In genomic region chr10:17454181-17454800, GRCh38 we compare ENCODE assay signal across 8 cellular contexts. TPM values are rescaled to one million over a fixed set of nuclear protein-coding genes. Genes with fewer than 3 reads are reported as not detected.
DNase-seq lines count a peak whose midpoint lies in the region; ATAC-seq and TF ChIP-seq lines count a peak whose summit lies in the region.

ST8SIA6 (minus strand) TSS chr10:17454595; CDS start chr10:17454255, 340 bp downstream.

- peak; percentile 62 for ATAC-seq in GM19395 (IDR thresholded peaks at IDR 0.05; ENCODE audit: unreplicated experiment)
- peak; percentile 93 for ATAC-seq in IMR-90 (ENCODE audit: low read depth)
- peak; percentile 78 for ATAC-seq in esophagus mucosa
- peak; percentile 73 to 75 for ATAC-seq in naive thymus-derived CD8-positive, alpha-beta T cell

- H3K4me3 ChIP-seq in IMR-90 (ENCODE audit: insufficient read depth, low read depth, low read length) (peak within 1 kb of the TSS; percentile 52), thymus (ENCODE audit: low read length) (peak within 1 kb of the TSS; percentile 34)

- H3K9me3 Mint-ChIP-seq in naive thymus-derived CD8-positive, alpha-beta T cell: peaks cover 0 to 7% (median 4%) of the 10 kb centered on the region in 9 donors

- H3K9me3 ChIP-seq in IMR-90 (ENCODE audit: control insufficient read depth, insufficient read depth, low read length) (peaks cover 15% of the 10 kb centered on the region), thymus (ENCODE audit: control insufficient read depth) (no peaks in the 10 kb centered on the region)

- H3K27ac ChIP-seq in IMR-90 (ENCODE audit: insufficient read depth, low read length): no peak within 1 kb of the TSS
- no peak within 1 kb of the TSS for H3K27ac ChIP-seq in thymus (ENCODE audit: low read depth)

- H2BK15ac ChIP-seq in IMR-90 (ENCODE audit: low read depth, low read length): no peak within 1 kb of the TSS

- no peak within 1 kb of the TSS for H4K5ac ChIP-seq in IMR-90 (ENCODE audit: low read depth, low read length)

- no peak for TF ChIP-seq POLR2A in IMR-90 (IDR thresholded peaks at IDR 0.05; ENCODE audit: low read depth, low read length)

- DNase-seq in AG20443 (ENCODE audit: low spot score): peak; percentile 92
- peak; percentile 47 for DNase-seq in IMR-90
- peak; percentile 54 for DNase-seq in activated CD8-positive, alpha-beta memory T cell treated with anti-CD3 and anti-CD28 coated beads, Interleukin-2, amount 50 U/mL, for 4 hours
- peak in 9 of 10 donors; percentile 15 to 54 (median 40) for DNase-seq in naive thymus-derived CD8-positive, alpha-beta T cell
- no peak for DNase-seq in NCI-H524 treated with DMSO at 0.1 percent for 48 hours (lab: John Stamatoyannopoulos, UW)

- H2AFZ ChIP-seq in IMR-90 (replicated peaks; ENCODE audit: low read length, poor library complexity): peak within 1 kb of the TSS; percentile 92

- intact Hi-C loops in IMR-90 (cut with micrococcal nuclease): loop anchor here (5.0 kb wide), 1 partner anchor 143 kb away; no protein-coding TSS in a partner anchor

- WGBS in IMR-90 (ENCODE audit: extremely low coverage in 2 of 2, insufficient read length in 1 of 2), 2 experiments: 2% methylated on average over 41 of the region's 82 CpGs; no CpG with 5 or more reads in 1 of the 2 experiments
- WGBS in thymus: under 1% methylated on average over 81 of the region's 82 CpGs

- H3K4me1 Mint-ChIP-seq in naive thymus-derived CD8-positive, alpha-beta T cell: peaks cover 5 to 24% (median 19%) of the 10 kb centered on the region in 4 donors

- H3K18ac ChIP-seq in IMR-90 (ENCODE audit: low read depth, low read length): no peak within 1 kb of the TSS

- no peaks in the 10 kb centered on the region for H3K9me1 ChIP-seq in IMR-90 (ENCODE audit: insufficient read depth, low read length)

- H3K4me2 ChIP-seq in IMR-90 (ENCODE audit: low read depth, low read length): peak within 1 kb of the TSS; percentile 88

- H3K36me3 Mint-ChIP-seq in naive thymus-derived CD8-positive, alpha-beta T cell: peaks cover 0 to 9% (median 8%) of the 10 kb centered on the region in 3 donors

- H4K91ac ChIP-seq in IMR-90 (ENCODE audit: insufficient read depth, low read depth, low read length): no peak within 1 kb of the TSS

- H2BK120ac ChIP-seq in IMR-90 (ENCODE audit: low read depth, low read length): no peak within 1 kb of the TSS

- H2BK20ac ChIP-seq in IMR-90 (ENCODE audit: low read depth, low read length): no peak within 1 kb of the TSS

- POLR2A ChIA-PET in IMR-90 (lab: Charles Lee; ENCODE audit: unreplicated experiment): interaction anchor here (0.6 kb wide), 1 partner anchor 37 kb away, joined by 8 read pairs; no protein-coding TSS in a partner anchor
- POLR2A ChIA-PET in naive thymus-derived CD8-positive, alpha-beta T cell (lab: Charles Lee): no interaction called here

- peak within 1 kb of the TSS in 5 of 10 donors; percentile 31 to 91 (median 73) for H3K27ac Mint-ChIP-seq in naive thymus-derived CD8-positive, alpha-beta T cell

- no peak within 1 kb of the TSS for H2AK5ac ChIP-seq in IMR-90 (ENCODE audit: low read depth, low read length)

- H4K20me1 ChIP-seq in IMR-90 (ENCODE audit: insufficient read depth, low read length): no peaks in the 10 kb centered on the region

- H3K79me1 ChIP-seq in IMR-90 (ENCODE audit: low read depth in 1 of 2, low read length in 2 of 2): no peaks in the 10 kb centered on the region

- dilution Hi-C loops in IMR-90 (cut with HindIII; ENCODE audit: low sequenced_read_pairs, unreplicated experiment): no loop called here

- TF ChIP-seq CTCF in IMR-90 (conservative IDR thresholded peaks at IDR 0.05; ENCODE audit: low read depth, low read length): no peak

- H3K23ac ChIP-seq in IMR-90 (ENCODE audit: low read depth, low read length): 0 out of 2 replicates have a peak within 1 kb of the TSS, but pooled peaks have one; percentile 1

- H2BK5ac ChIP-seq in IMR-90 (ENCODE audit: low read depth, low read length, poor library complexity, severe bottlenecking): no peak within 1 kb of the TSS

- H3K27me3 ChIP-seq in IMR-90 (ENCODE audit: control insufficient read depth, insufficient read depth, low read length) (peaks cover 10% of the 10 kb centered on the region; the same call in 1 of the 2 replicates), thymus (ENCODE audit: control insufficient read depth, insufficient read depth) (peaks cover 35% of the 10 kb centered on the region)

- CTCF ChIA-PET in IMR-90 (lab: Yijun Ruan, JAX): no interaction called here

- H3K27me3 Mint-ChIP-seq in naive thymus-derived CD8-positive, alpha-beta T cell: peaks cover 8 to 33% (median 22%) of the 10 kb centered on the region in 5 donors

- in situ Hi-C loops in IMR-90 (cut with MboI; ENCODE audit: low sequenced_read_pairs): no loop called here

- TF ChIP-seq RAD21 in IMR-90 (IDR thresholded peaks at IDR 0.05; ENCODE audit: low read length): no peak; the same call in 1 of the 2 replicates

- no peak within 1 kb of the TSS for H3K14ac ChIP-seq in IMR-90 (replicated peaks; ENCODE audit: low read depth, low read length)

- BruUV-seq in IMR-90 (replicated peaks; lab: Mats Ljungman, UMichigan): no TSS peak

- H3K4me3 Mint-ChIP-seq in naive thymus-derived CD8-positive, alpha-beta T cell: peak within 1 kb of the TSS; percentile 81 to 91 (median 85)

- H3K36me3 ChIP-seq in IMR-90 (ENCODE audit: control insufficient read depth, insufficient read depth, low read length) (no peaks in the 10 kb centered on the region), thymus (ENCODE audit: control insufficient read depth, insufficient read depth) (no peaks in the 10 kb centered on the region)

- H3K56ac ChIP-seq in IMR-90 (ENCODE audit: extremely low read depth, insufficient read depth, low read length): no peak within 1 kb of the TSS

- H3K4me1 ChIP-seq in IMR-90 (ENCODE audit: control insufficient read depth, insufficient read depth, low read length): peaks cover 2% of the 10 kb centered on the region; the same call in 1 of the 2 replicates
- no peaks in the 10 kb centered on the region for H3K4me1 ChIP-seq in thymus (ENCODE audit: control insufficient read depth, insufficient read depth, low read length)

- peak within 1 kb of the TSS; percentile 12 for H2AK9ac ChIP-seq in IMR-90 (replicated peaks; ENCODE audit: low read depth, low read length, poor library complexity)

- H3K9ac ChIP-seq in IMR-90 (ENCODE audit: low read depth, low read length): no peak within 1 kb of the TSS

- H4K8ac ChIP-seq in IMR-90 (ENCODE audit: low read depth in 2 of 2, low read length in 2 of 2): no peak within 1 kb of the TSS

- H3K4ac ChIP-seq in IMR-90 (ENCODE audit: low read depth, low read length): no peak within 1 kb of the TSS

TF ChIP-seq in IMR-90, 13 proteins besides CTCF, POLR2A, EP300 and RAD21:
- TF ChIP-seq RCOR1 (IDR thresholded peaks at IDR 0.05; ENCODE audit: insufficient replicate concordance, low read length) (no peak), CHD1 (IDR thresholded peaks at IDR 0.05; ENCODE audit: low read depth, low read length) (no peak)

RNA-seq across cellular contexts. Expression of gene ST8SIA6, which starts in this region (rescaled TPM):
- total RNA-seq in IMR-90 (2012; rRNA removed): 0.18 and 0.56 TPM in 2 replicates
- 0.10 and 0.17 TPM in 2 replicates for polyA plus RNA-seq in IMR-90 (2012; rRNA removed)
- polyA plus RNA-seq in IMR-90 (2012; cell fraction: cytosol; rRNA removed): 0.03 and 0.05 TPM in 2 replicates
- polyA plus RNA-seq in IMR-90 (2012; cell fraction: nucleus; rRNA removed; ENCODE audit: low replicate concordance): 0.05 TPM in 1 of 2 replicates, not detected in the other
- total RNA-seq in esophagus mucosa: 1.6 TPM
- total RNA-seq in naive thymus-derived CD8-positive, alpha-beta T cell: under 1 TPM in 1 of 2 experiments, not detected in 1; 0.33 TPM
- polyA plus RNA-seq in naive thymus-derived CD8-positive, alpha-beta T cell: 1 to 10 TPM in 1 of 3 donors, not detected in 2; 2.4 TPM
- polyA plus RNA-seq in thymus: 0.18 TPM

Comparison
In these comparisons a context has a peak if more than half of its experiments do, and no peak if none do; other contexts are left out.
1. Peak in DNase-seq, ATAC-seq, H3K4me3 ChIP-seq and H3K4me2 ChIP-seq in IMR-90; RNA of the gene not detected or under 1 TPM.